ENCODE assay signal across 1 cellular context in genomic region chr15:43826029-43826507, GRCh38.
TF ChIP-seq lines count a peak whose summit lies in the region.

No MANE protein-coding gene starts in this region.

TF ChIP-seq in GM23338, 12 proteins besides CTCF, POLR2A, EP300 and RAD21 (continued from another document):
- TF ChIP-seq REST (IDR thresholded peaks at IDR 0.05; ENCODE audit: unreplicated experiment) = no peak
- TF ChIP-seq ZNF114 (CRISPR knock-in tag; IDR thresholded peaks at IDR 0.05) = no peak
- no peak for TF ChIP-seq CREB1 (CRISPR knock-in tag; IDR thresholded peaks at IDR 0.05; ENCODE audit: low read depth)
- no peak for TF ChIP-seq STAT1 (IDR thresholded peaks at IDR 0.05; ENCODE audit: unreplicated experiment)
- TF ChIP-seq EZH2 (IDR thresholded peaks at IDR 0.05; ENCODE audit: low read depth, unreplicated experiment) = no peak
- TF ChIP-seq ZNF331 (CRISPR knock-in tag; IDR thresholded peaks at IDR 0.05; ENCODE audit: low read depth) = no peak
- no peak for TF ChIP-seq JUNB (IDR thresholded peaks at IDR 0.05; ENCODE audit: unreplicated experiment)
- no peak for TF ChIP-seq ETS1 (IDR thresholded peaks at IDR 0.05)
- no peak for TF ChIP-seq POLR2AphosphoS5 (IDR thresholded peaks at IDR 0.05; ENCODE audit: low read depth)
- no peak for TF ChIP-seq EZH2phosphoT487 (IDR thresholded peaks at IDR 0.05; ENCODE audit: unreplicated experiment)
